Comparison of ENCODE assay signal across 16 cellular contexts in the genomic region with DNA sequence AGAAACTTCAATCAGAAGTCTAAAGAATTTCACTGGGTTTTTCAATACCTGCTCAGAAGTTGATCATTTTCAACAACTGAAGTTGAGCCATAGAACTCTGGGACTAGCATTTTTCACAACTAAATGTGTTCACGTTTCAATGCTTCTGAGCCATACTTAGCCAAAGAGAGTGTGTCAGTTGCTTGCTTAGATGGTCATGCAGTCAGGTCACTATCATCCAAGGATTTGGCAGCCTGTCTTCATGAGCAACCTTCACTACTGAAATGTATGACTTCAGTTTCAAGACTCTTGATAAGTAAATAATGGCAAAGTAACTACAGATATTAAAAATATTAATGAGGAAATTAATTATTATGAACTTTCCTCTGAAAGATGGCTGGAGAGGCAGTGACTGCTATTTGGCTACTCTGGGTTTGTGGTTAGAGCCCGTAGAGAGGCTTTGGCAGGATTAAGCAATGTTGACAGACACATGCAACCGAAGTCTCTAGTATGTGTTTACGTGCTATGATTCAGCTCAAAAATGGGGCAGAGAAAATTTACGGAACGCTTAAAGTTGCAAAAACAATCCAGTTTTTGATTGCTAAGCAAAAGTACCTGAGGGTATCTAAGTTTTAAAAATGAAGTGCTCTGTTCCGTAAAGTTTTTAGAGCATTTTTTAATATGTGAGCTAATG.
DNase-seq lines count a peak whose midpoint lies in the region; ATAC-seq and TF ChIP-seq lines count a peak whose summit lies in the region.
"Had no signal": no experiment of that assay in that cellular context is flagged by ENCODE, and none has a peak within 500 bp of the region (broad histone marks: within the 10 kb centered on the region; RNA-seq: fewer than 3 reads in every experiment).

No MANE protein-coding gene starts in this region.

- intact Hi-C loops in PC-3 (cut with micrococcal nuclease) = no loop called here

- H3K27me3 ChIP-seq in HL-60 (ENCODE audit: insufficient read depth, poor library complexity, severe bottlenecking) = no peaks in the 10 kb centered on the region
- no peaks in the 10 kb centered on the region for H3K27me3 ChIP-seq in PC-3 (ENCODE audit: low read length)
- H3K27me3 ChIP-seq: tibial artery had no signal

- POLR2A ChIA-PET in PC-3 (lab: Charles Lee; ENCODE audit: unreplicated experiment) = no interaction called here

- H3K27ac ChIP-seq in HL-60 (replicated peaks) (no peak overlapping the region), PC-3 (ENCODE audit: low read length) (no peak overlapping the region)
- H3K27ac ChIP-seq: psoas muscle, tibial artery had no signal

- TF ChIP-seq CTCF in HL-60 (IDR thresholded peaks at IDR 0.05; ENCODE audit: insufficient read depth, low read length) = no peak
- TF ChIP-seq CTCF in PC-3 (conservative IDR thresholded peaks at IDR 0.05; ENCODE audit: low read depth, low read length) = no peak

- H3K4me1 ChIP-seq in PC-3 (ENCODE audit: insufficient read depth, low read length) = no peaks in the 10 kb centered on the region; the same call in 1 of the 2 replicates
- H3K4me1 ChIP-seq: psoas muscle, tibial artery had no signal

- no peak overlapping the region for H3K4me2 ChIP-seq in PC-3 (ENCODE audit: low read length)

- H3F3A ChIP-seq in PC-3 (ENCODE audit: low read length, unreplicated experiment) = no peaks in the 10 kb centered on the region

- no peaks in the 10 kb centered on the region for H3K9me3 ChIP-seq in PC-3 (ENCODE audit: low read length)
- H3K9me3 ChIP-seq: psoas muscle, tibial artery had no signal

- H3K9ac ChIP-seq in PC-3 (ENCODE audit: low read length) = no peak overlapping the region

- H3K36me3 ChIP-seq in PC-3 (ENCODE audit: low read depth, low read length) = no peaks in the 10 kb centered on the region
- H3K36me3 ChIP-seq: tibial artery had no signal

- no peak overlapping the region for H2AFZ ChIP-seq in PC-3 (ENCODE audit: low read length)

- DNase-seq in HL-60 (ENCODE audit: low read depth in 1 of 2, low spot score in 1 of 2) (peak; percentile 7 to 80), PC-3 (peak; percentile 42), fibroblast of peridontal ligament (ENCODE audit: extremely low read depth) (peak; percentile 87), stromal cell of bone marrow (ENCODE audit: low read depth) (peak; percentile 65), amygdala (lab: John Stamatoyannopoulos, UW) (no peak), dermis blood vessel endothelial cell (no peak)
- no peak for DNase-seq in activated CD8-positive, alpha-beta memory T cell treated with anti-CD3 and anti-CD28 coated beads, Interleukin-2, amount 50 U/mL, for 4 hours
- DNase-seq: activated CD4-positive, alpha-beta memory T cell treated with anti-CD3 and anti-CD28 coated beads, Interleukin-2, amount 10 ng/mL, durations not matched to agents 7 days and 5 days; activated effector memory CD4-positive, alpha-beta T cell treated with Interleukin-2 at 50 U/mL for 16 hours; CD4-positive, CD25-positive, alpha-beta regulatory T cell; kidney glomerular epithelial cell; naive B cell; NCI-H187; NCI-H524 treated with DMSO at 0.1 percent for 48 hours; psoas muscle; tibial artery had no signal

- no peak overlapping the region for H3K4me3 ChIP-seq in HL-60 (replicated peaks; ENCODE audit: insufficient read depth, low read length)
- no peak overlapping the region for H3K4me3 ChIP-seq in PC-3 (ENCODE audit: low read length)
- H3K4me3 ChIP-seq: psoas muscle, tibial artery had no signal

- no peaks in the 10 kb centered on the region for H4K20me1 ChIP-seq in PC-3 (ENCODE audit: low read length)

- H3K79me2 ChIP-seq in PC-3 (ENCODE audit: low read length) = no peaks in the 10 kb centered on the region

- no peak for ATAC-seq in PC-3

- H3K9me2 ChIP-seq in PC-3 (replicated peaks; ENCODE audit: low read length) = no peaks in the 10 kb centered on the region

- no TSS peak for BruUV-seq in PC-3 (replicated peaks; lab: Mats Ljungman, UMichigan)

- CTCF ChIA-PET in PC-3 (lab: Charles Lee) = no interaction called here

Comparison
In these comparisons a context has a peak if more than half of its experiments do, and no peak if none do; other contexts are left out.
1. DNase-seq: peak in HL-60 (2 of 2), PC-3 (single experiment), fibroblast of peridontal ligament (single experiment) and stromal cell of bone marrow (single experiment); none in activated CD8-positive, alpha-beta memory T cell treated with anti-CD3 and anti-CD28 coated beads, Interleukin-2, amount 50 U/mL, for 4 hours (single experiment), amygdala (0 of 56) and dermis blood vessel endothelial cell (single experiment).